In the genomic region with DNA sequence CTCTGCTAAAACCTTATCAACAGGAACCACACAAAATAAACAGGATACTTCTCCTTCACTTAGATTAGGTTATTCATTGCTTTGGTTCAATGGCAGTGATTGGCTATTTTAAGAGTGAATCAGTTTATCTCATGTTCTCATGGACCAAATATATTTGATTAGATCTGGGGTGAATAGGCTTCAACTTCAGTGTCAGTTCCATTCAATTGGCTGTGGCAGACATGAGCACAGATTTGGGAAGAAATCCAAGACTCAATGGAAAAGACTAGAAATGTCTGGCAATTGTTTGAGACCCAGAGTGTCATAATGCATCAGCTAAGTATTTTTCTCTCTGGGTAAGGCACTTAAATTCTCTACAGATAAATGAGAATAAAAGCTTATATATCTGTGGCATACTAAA, we compare ENCODE assay signal across 29 cellular contexts. TPM values are rescaled to one million over a fixed set of nuclear protein-coding genes. Genes with fewer than 3 reads are reported as not detected.
"Had no signal": no experiment of that assay in that cellular context is flagged by ENCODE, and none has a peak within 500 bp of the region (broad histone marks: within the 10 kb centered on the region; RNA-seq: fewer than 3 reads in every experiment).

No MANE protein-coding gene starts in this region.

- H3K36me3 ChIP-seq: cardiac muscle cell, Peyer's patch, SJSA1 had no signal

- H3K9me3 ChIP-seq: SJSA1 had no signal

- H3K27ac ChIP-seq: cardiac muscle cell, Peyer's patch, SJSA1 had no signal

- H3K4me3 ChIP-seq: cardiac muscle cell, Peyer's patch, SJSA1 had no signal

- DNase-seq: activated CD4-positive, alpha-beta T cell treated with anti-CD3 and anti-CD28 coated beads, Interleukin-2, amount 10 ng/mL, durations not matched to agents 24 days and 14 days; activated CD4-positive, alpha-beta T cell treated with anti-CD3 and anti-CD28 coated beads, Interleukin-2, amount 50 U/mL, for 48 hours; activated CD8-positive, alpha-beta T cell treated with anti-CD3 and anti-CD28 coated beads, Interleukin-2, amount 10 ng/mL, durations not matched to agents 7 days and 5 days; activated gamma-delta T cell treated with Interleukin-2 at 50 U/mL for 16 hours; activated naive CD4-positive, alpha-beta T cell treated with anti-CD3 and anti-CD28 coated beads for 36 hours; activated T-cell treated with anti-CD3 and anti-CD28 coated beads, Interleukin-2, amount 50 U/mL, for 24 hours; anterior cingulate cortex; NCI-H1092 treated with DMSO at 0.1 percent for 48 hours; NCI-H1417; NCI-H146; NCI-H187; NCI-H2029 treated with DMSO at 0.1 percent for 48 hours; NCI-H2107; NCI-H2171; NCI-H510A; NCI-H526 treated with DMSO at 0.1 percent for 48 hours; NCI-H774; PC-3; Peyer's patch; RPMI8226; SHP77 treated with DMSO at 0.1 percent for 48 hours; SW 1271; T-helper 1 cell; T-helper 2 cell; T-helper 9 cell had no signal

- H3K4me1 ChIP-seq: Peyer's patch, SJSA1 had no signal

- ATAC-seq: activated CD8-positive, alpha-beta T cell treated with anti-CD3 and anti-CD28 coated beads, Interleukin-2, amount 10 ng/mL, durations not matched to agents 7 days and 5 days; activated naive CD4-positive, alpha-beta T cell treated with anti-CD3 and anti-CD28 coated beads, Interleukin-2, amount 50 U/mL, for 72 hours; PC-3 had no signal

- H3K27me3 ChIP-seq: cardiac muscle cell, Peyer's patch, SJSA1 had no signal

RNA-seq across cellular contexts. Expression of gene CDH18, which starts 37.1 kb away (rescaled TPM):
- total RNA-seq: activated CD4-positive, alpha-beta T cell treated with anti-CD3 and anti-CD28 coated beads, Interleukin-2, amount 10 ng/mL, durations not matched to agents 24 days and 14 days; activated CD8-positive, alpha-beta T cell treated with anti-CD3 and anti-CD28 coated beads, Interleukin-2, amount 10 ng/mL, durations not matched to agents 7 days and 5 days; activated naive CD4-positive, alpha-beta T cell treated with anti-CD3 and anti-CD28 coated beads for 36 hours; activated naive CD4-positive, alpha-beta T cell treated with anti-CD3 and anti-CD28 coated beads, Interleukin-2, amount 50 U/mL, for 72 hours; activated T-helper 2 cell treated with anti-CD3 and anti-CD28 coated beads, Interferon-gamma antibody, Interleukin-2, Interleukin-4, amounts not matched to agents 10 μg/mL and 5 μg/mL and 100 μg/mL, durations not matched to agents 14 hours and 24 hours and 36 hours; Peyer's patch; SJSA1 had no signal
